In genomic region chr11:1556278-1557167, GRCh38 we compare ENCODE assay signal across 26 cellular contexts. TPM values are rescaled to one million over a fixed set of nuclear protein-coding genes. Genes with fewer than 3 reads are reported as not detected.
"Had no signal": no experiment of that assay in that cellular context is flagged by ENCODE, and none has a peak within 500 bp of the region (broad histone marks: within the 10 kb centered on the region; RNA-seq: fewer than 3 reads in every experiment).

No MANE protein-coding gene starts in this region.

- ATAC-seq: activated CD8-positive, alpha-beta T cell treated with anti-CD3 and anti-CD28 coated beads, Interleukin-2, amount 10 ng/mL, durations not matched to agents 7 days and 5 days; activated naive CD4-positive, alpha-beta T cell treated with anti-CD3 and anti-CD28 coated beads, Interleukin-2, amount 50 U/mL, for 72 hours; activated T-helper 17 cell treated with anti-CD3 and anti-CD28 coated beads, Interleukin-2, amount 50 U/mL, for 72 hours; naive thymus-derived CD4-positive, alpha-beta T cell; psoas muscle; T-cell had no signal

- H3K27ac ChIP-seq: VCaP had no signal

- H3K9me3 ChIP-seq: left ventricle myocardium inferior, psoas muscle, right atrium auricular region, transverse colon, vagina had no signal

- H3K4me3 ChIP-seq: left ventricle myocardium inferior, psoas muscle, right atrium auricular region, transverse colon, vagina had no signal

- H3K36me3 ChIP-seq: vagina had no signal

- H3K27me3 ChIP-seq: right atrium auricular region, transverse colon, vagina had no signal

- DNase-seq: activated CD4-positive, alpha-beta T cell treated with anti-CD3 and anti-CD28 coated beads, Interleukin-2, amount 50 U/mL, for 1 hour; activated CD4-positive, CD25-positive, alpha-beta regulatory T cell treated with anti-CD3 and anti-CD28 coated beads, Interleukin-2, amount 50 U/mL, for 72 hours; activated CD8-positive, alpha-beta T cell treated with anti-CD3 and anti-CD28 coated beads, Interleukin-2, amount 10 ng/mL, durations not matched to agents 7 days and 5 days; central memory CD4-positive, alpha-beta T cell; foreskin fibroblast; hippocampal formation; kidney glomerular epithelial cell; left ventricle myocardium inferior; stimulated activated CD4-positive, alpha-beta T cell treated with anti-CD3 and anti-CD28 coated beads, Interleukin-4, amount 100 ng/mL, for 4 hours; transverse colon had no signal

RNA-seq across cellular contexts. Expression of gene KRTAP5-1, which starts 28.6 kb away (rescaled TPM):
- total RNA-seq: activated CD8-positive, alpha-beta T cell treated with anti-CD3 and anti-CD28 coated beads, Interleukin-2, amount 10 ng/mL, durations not matched to agents 7 days and 5 days; activated naive CD4-positive, alpha-beta T cell treated with anti-CD3 and anti-CD28 coated beads, Interleukin-2, amount 50 U/mL, for 72 hours; activated T-helper 17 cell treated with anti-CD3 and anti-CD28 coated beads, Interleukin-2, amount 50 U/mL, for 72 hours; astrocyte; dermis microvascular lymphatic vessel endothelial cell; epithelial cell of proximal tubule; fibroblast of lung; glomerular endothelial cell; left ventricle myocardium inferior; lung microvascular endothelial cell; naive thymus-derived CD4-positive, alpha-beta T cell; osteocyte; psoas muscle; right atrium auricular region; T-cell; transverse colon; vagina had no signal
- polyA plus RNA-seq: adipose tissue; fibroblast of lung; naive thymus-derived CD4-positive, alpha-beta T cell; psoas muscle had no signal

RNA-seq across cellular contexts. Expression of gene KRTAP5-2, which starts 41.6 kb away (rescaled TPM):
- total RNA-seq: activated CD8-positive, alpha-beta T cell treated with anti-CD3 and anti-CD28 coated beads, Interleukin-2, amount 10 ng/mL, durations not matched to agents 7 days and 5 days; activated naive CD4-positive, alpha-beta T cell treated with anti-CD3 and anti-CD28 coated beads, Interleukin-2, amount 50 U/mL, for 72 hours; activated T-helper 17 cell treated with anti-CD3 and anti-CD28 coated beads, Interleukin-2, amount 50 U/mL, for 72 hours; astrocyte; dermis microvascular lymphatic vessel endothelial cell; epithelial cell of proximal tubule; fibroblast of lung; glomerular endothelial cell; left ventricle myocardium inferior; lung microvascular endothelial cell; naive thymus-derived CD4-positive, alpha-beta T cell; osteocyte; psoas muscle; right atrium auricular region; T-cell; transverse colon; vagina had no signal
- polyA plus RNA-seq: fibroblast of lung; naive thymus-derived CD4-positive, alpha-beta T cell; psoas muscle had no signal

RNA-seq across cellular contexts. Expression of gene KRTAP5-3, which starts 51.7 kb away (rescaled TPM):
- total RNA-seq: activated CD8-positive, alpha-beta T cell treated with anti-CD3 and anti-CD28 coated beads, Interleukin-2, amount 10 ng/mL, durations not matched to agents 7 days and 5 days; activated naive CD4-positive, alpha-beta T cell treated with anti-CD3 and anti-CD28 coated beads, Interleukin-2, amount 50 U/mL, for 72 hours; activated T-helper 17 cell treated with anti-CD3 and anti-CD28 coated beads, Interleukin-2, amount 50 U/mL, for 72 hours; astrocyte; dermis microvascular lymphatic vessel endothelial cell; epithelial cell of proximal tubule; fibroblast of lung; glomerular endothelial cell; left ventricle myocardium inferior; lung microvascular endothelial cell; naive thymus-derived CD4-positive, alpha-beta T cell; osteocyte; psoas muscle; right atrium auricular region; T-cell; transverse colon; vagina had no signal
- polyA plus RNA-seq: adipose tissue; fibroblast of lung; naive thymus-derived CD4-positive, alpha-beta T cell; psoas muscle had no signal
